8 cellular contexts compared by ENCODE assay signal in the genomic region with DNA sequence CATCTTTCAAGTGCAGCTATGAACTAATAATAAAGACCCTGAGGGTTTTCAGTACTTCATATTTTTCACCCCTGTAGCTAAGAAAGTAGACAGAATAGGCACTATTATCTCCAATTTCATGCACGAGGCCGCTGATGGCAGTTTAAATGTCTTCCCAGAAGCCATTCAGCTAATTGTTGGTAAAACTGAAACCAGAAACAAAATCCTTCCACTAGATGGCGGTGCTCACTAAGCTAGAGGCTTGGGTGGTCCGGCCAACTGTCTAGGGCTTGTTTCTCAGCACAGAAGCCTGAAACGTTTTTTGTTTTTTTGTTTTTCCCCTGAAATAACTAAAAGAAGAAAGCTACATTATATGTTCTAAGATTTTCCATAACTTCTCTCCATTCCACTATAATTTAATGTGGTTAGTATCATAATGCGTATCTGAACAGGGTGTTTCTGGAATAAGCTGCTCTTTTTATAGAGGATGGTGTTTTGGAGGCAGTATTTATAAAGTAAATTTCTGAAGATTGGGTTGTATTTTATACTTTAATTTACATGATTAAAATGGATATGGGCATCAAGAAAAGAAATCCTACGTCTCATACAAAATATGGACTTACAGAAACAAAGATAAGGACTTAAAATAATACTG.
DNase-seq lines count a peak whose midpoint lies in the region; ATAC-seq and TF ChIP-seq lines count a peak whose summit lies in the region.

No MANE protein-coding gene starts in this region.

- peak overlapping the region in 1 of 3 donors; percentile 38 for H3K27ac Mint-ChIP-seq in CD4-positive, CD25-positive, alpha-beta regulatory T cell
- no peak overlapping the region for H3K27ac Mint-ChIP-seq in WTC11

- no peak overlapping the region for H3K4me3 Mint-ChIP-seq in CD4-positive, CD25-positive, alpha-beta regulatory T cell
- no peak overlapping the region for H3K4me3 Mint-ChIP-seq in WTC11

- H3K27me3 ChIP-seq in CD4-positive, CD25-positive, alpha-beta regulatory T cell (ENCODE audit: control insufficient read depth, insufficient read depth, low read length) = no peaks in the 10 kb centered on the region

- no peaks in the 10 kb centered on the region for H3K9me3 Mint-ChIP-seq in CD4-positive, CD25-positive, alpha-beta regulatory T cell
- H3K9me3 Mint-ChIP-seq in WTC11 = peaks cover 23% of the 10 kb centered on the region

- peak; percentile 13 to 77 (median 43) for DNase-seq in CD4-positive, CD25-positive, alpha-beta regulatory T cell
- DNase-seq in GM19240 (ENCODE audit: insufficient read length, low spot score) = peak; percentile 34
- DNase-seq in NCI-H2227 (lab: John Stamatoyannopoulos, UW; ENCODE audit: unreplicated experiment) = peak; percentile 93
- DNase-seq in WTC11 (ENCODE audit: low spot score) = peak; percentile 62
- DNase-seq in cerebellar nuclear complex (lab: John Stamatoyannopoulos, UW) = peak; percentile 38 to 74
- DNase-seq in left lobe of liver (ENCODE audit: low spot score) = peak; percentile 52
- DNase-seq in stimulated activated CD4-positive, alpha-beta T cell treated with anti-CD3 and anti-CD28 coated beads, Interleukin-4, amount 100 ng/mL, for 4 hours = peak; percentile 16 to 21

- no peaks in the 10 kb centered on the region for H3K9me3 ChIP-seq in CD4-positive, CD25-positive, alpha-beta regulatory T cell (ENCODE audit: control insufficient read depth in 2 of 2, low read length in 2 of 2)

- POLR2A ChIA-PET in WTC11 (lab: Charles Lee) = no interaction called here

- no peak overlapping the region for H3K4me3 ChIP-seq in CD4-positive, CD25-positive, alpha-beta regulatory T cell (ENCODE audit: low read depth, low read length)

- H3K4me1 Mint-ChIP-seq in CD4-positive, CD25-positive, alpha-beta regulatory T cell = peaks cover 0 to 14% (median 7%) of the 10 kb centered on the region in 4 donors
- H3K4me1 Mint-ChIP-seq in WTC11 = peaks cover 9% of the 10 kb centered on the region

- H3K27ac ChIP-seq in CD4-positive, CD25-positive, alpha-beta regulatory T cell (ENCODE audit: insufficient read depth, low read length, poor library complexity, severe bottlenecking) = no peak overlapping the region

- peaks cover 9% of the 10 kb centered on the region for H3K4me1 ChIP-seq in CD4-positive, CD25-positive, alpha-beta regulatory T cell (ENCODE audit: control insufficient read depth, insufficient read depth, low read length, poor library complexity, severe bottlenecking)

- peak; percentile 70 for TF ChIP-seq CTCF in WTC11 (IDR thresholded peaks at IDR 0.05)

- ATAC-seq in CD4-positive, CD25-positive, alpha-beta regulatory T cell (ENCODE audit: low read depth in 2 of 2) = peak; percentile 69 to 73
- ATAC-seq in HG03280 (IDR thresholded peaks at IDR 0.05; ENCODE audit: unreplicated experiment) (peak; percentile 90), WTC11 (peak; percentile 85), left lobe of liver (peak; percentile 98)

- H3K36me3 Mint-ChIP-seq in CD4-positive, CD25-positive, alpha-beta regulatory T cell = no peaks in the 10 kb centered on the region
- H3K36me3 Mint-ChIP-seq in WTC11 = peaks cover 20% of the 10 kb centered on the region

- no peaks in the 10 kb centered on the region for H3K36me3 ChIP-seq in CD4-positive, CD25-positive, alpha-beta regulatory T cell (ENCODE audit: control insufficient read depth, insufficient read depth, low read length)

- H3K27me3 Mint-ChIP-seq in CD4-positive, CD25-positive, alpha-beta regulatory T cell = peaks cover 4% of the 10 kb centered on the region
- no peaks in the 10 kb centered on the region; the same call in 1 of the 2 replicates for H3K27me3 Mint-ChIP-seq in WTC11 (ENCODE audit: low read depth)

- CTCF ChIA-PET in WTC11 (lab: Charles Lee) = interaction anchor here (0.6 to 1.9 kb wide), 37 partner anchors 10 to 1481 kb away, joined by 3 to 26 read pairs (median 3); no protein-coding TSS in a partner anchor

TF ChIP-seq in WTC11, 78 proteins besides CTCF, POLR2A, EP300 and RAD21:
- no peak for TF ChIP-seq MYBL2 (CRISPR knock-in tag; IDR thresholded peaks at IDR 0.05)
- no peak for TF ChIP-seq ESRRA (CRISPR knock-in tag; IDR thresholded peaks at IDR 0.05; ENCODE audit: borderline replicate concordance)
- no peak for TF ChIP-seq KAT7 (CRISPR knock-in tag; IDR thresholded peaks at IDR 0.05; ENCODE audit: borderline replicate concordance)
- peak; percentile 19; the same call in 1 of the 2 replicates for TF ChIP-seq TEAD1 (CRISPR knock-in tag; IDR thresholded peaks at IDR 0.05)
- TF ChIP-seq ZNF219 (CRISPR knock-in tag; IDR thresholded peaks at IDR 0.05; ENCODE audit: borderline replicate concordance) = no peak
- no peak for TF ChIP-seq IRF2 (CRISPR knock-in tag; IDR thresholded peaks at IDR 0.05; ENCODE audit: borderline replicate concordance, low read depth)
- TF ChIP-seq, protein P1, sequence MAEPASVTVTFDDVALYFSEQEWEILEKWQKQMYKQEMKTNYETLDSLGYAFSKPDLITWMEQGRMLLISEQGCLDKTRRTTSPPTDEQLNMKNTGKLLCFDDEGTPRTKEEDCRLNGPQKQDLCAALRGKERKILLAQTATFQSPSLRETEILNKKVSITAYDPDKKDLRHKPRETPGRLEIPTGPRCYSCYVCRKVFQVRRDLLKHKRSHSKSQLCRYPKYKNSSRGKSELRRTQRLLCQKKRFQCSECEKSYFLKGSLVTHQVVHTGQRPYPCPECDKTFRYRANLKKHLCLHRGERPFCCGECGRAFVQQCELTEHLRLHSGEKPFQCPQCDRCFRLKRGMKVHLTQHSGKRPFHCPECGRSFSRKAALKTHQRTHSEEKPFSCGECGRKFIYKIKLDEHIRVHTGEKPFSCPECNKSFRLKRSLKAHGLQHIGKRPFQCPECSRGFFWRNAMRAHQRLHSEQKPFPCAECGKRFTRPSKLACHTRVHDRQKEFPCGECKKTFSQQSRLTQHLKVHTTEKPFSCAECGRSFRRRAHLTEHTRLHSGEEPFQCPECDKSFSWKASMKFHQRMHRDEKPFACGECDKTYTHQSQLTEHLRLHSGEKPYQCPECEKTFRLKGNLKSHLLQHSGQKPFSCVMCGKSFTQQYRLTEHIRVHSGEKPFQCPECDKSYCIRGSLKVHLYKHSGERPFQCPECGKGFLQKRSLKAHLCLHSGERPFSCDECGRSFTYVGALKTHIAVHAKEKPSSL (CRISPR knock-in tag; conservative IDR thresholded peaks at IDR 0.05) = no peak
- TF ChIP-seq AFF4 (CRISPR knock-in tag; IDR thresholded peaks at IDR 0.05; ENCODE audit: borderline replicate concordance) = no peak

Comparison
In these comparisons a context has a peak if more than half of its experiments do, and no peak if none do; other contexts are left out.
1. DNase-seq: peak in every context shown above with its lines; median percentile 93 in NCI-H2227; 62 in WTC11; 56 in cerebellar nuclear complex; 52 in left lobe of liver; 43 in CD4-positive, CD25-positive, alpha-beta regulatory T cell; 34 in GM19240; 18 in stimulated activated CD4-positive, alpha-beta T cell treated with anti-CD3 and anti-CD28 coated beads, Interleukin-4, amount 100 ng/mL, for 4 hours.